Comparison of ENCODE assay signal across 21 cellular contexts in genomic region chr16:12247811-12248210, GRCh38.
"Had no signal": no experiment of that assay in that cellular context is flagged by ENCODE, and none has a peak within 500 bp of the region (broad histone marks: within the 10 kb centered on the region; RNA-seq: fewer than 3 reads in every experiment).

No MANE protein-coding gene starts in this region.

- H3K4me3 Mint-ChIP-seq: activated CD8-positive, alpha-beta T cell treated with anti-CD3 and anti-CD28 coated beads for 36 hours; activated naive CD4-positive, alpha-beta T cell treated with anti-CD3 and anti-CD28 coated beads, Interleukin-2, amount 50 U/mL, for 24 hours; IgD-negative memory B cell; T-helper 1 cell treated with Interleukin-12 subunit alpha and Interleukin-12 subunit beta and Interleukin-4 antibody, amounts not matched to agents 30 μg/mL and 1 μg/mL, for 36 hours had no signal

- H3K27ac ChIP-seq: body of pancreas, PC-9 had no signal

- H2AFZ ChIP-seq: PC-9 had no signal

- H3K4me3 ChIP-seq: body of pancreas, PC-9 had no signal

- H3K9me3 ChIP-seq: body of pancreas had no signal

- H3K4me2 ChIP-seq: PC-9 had no signal

- H3K27me3 ChIP-seq: body of pancreas had no signal

- H3K27ac Mint-ChIP-seq: activated CD8-positive, alpha-beta T cell treated with anti-CD3 and anti-CD28 coated beads for 36 hours; activated naive CD4-positive, alpha-beta T cell treated with anti-CD3 and anti-CD28 coated beads, Interleukin-2, amount 50 U/mL, for 24 hours; T-helper 1 cell treated with Interleukin-12 subunit alpha and Interleukin-12 subunit beta and Interleukin-4 antibody, amounts not matched to agents 30 μg/mL and 1 μg/mL, for 36 hours had no signal

- H3K9me3 Mint-ChIP-seq: activated CD8-positive, alpha-beta T cell treated with anti-CD3 and anti-CD28 coated beads for 36 hours; activated naive CD4-positive, alpha-beta T cell treated with anti-CD3 and anti-CD28 coated beads, Interleukin-2, amount 50 U/mL, for 24 hours; IgD-negative memory B cell; T-helper 1 cell treated with Interleukin-12 subunit alpha and Interleukin-12 subunit beta and Interleukin-4 antibody, amounts not matched to agents 30 μg/mL and 1 μg/mL, for 36 hours had no signal

- ATAC-seq: activated CD4-positive, CD25-positive, alpha-beta regulatory T cell treated with anti-CD3 and anti-CD28 coated beads, Interleukin-2, amount 50 U/mL, for 24 hours; activated CD8-positive, alpha-beta T cell treated with anti-CD3 and anti-CD28 coated beads for 36 hours; body of pancreas had no signal

- DNase-seq: activated CD4-positive, alpha-beta T cell treated with anti-CD3 and anti-CD28 coated beads for 4 hours; activated CD8-positive, alpha-beta memory T cell treated with anti-CD3 and anti-CD28 coated beads, Interleukin-2, amount 50 U/mL, for 4 hours; activated CD8-positive, alpha-beta T cell treated with anti-CD3 and anti-CD28 coated beads for 36 hours; activated effector memory CD4-positive, alpha-beta T cell treated with Interleukin-2 at 50 U/mL for 16 hours; activated naive CD4-positive, alpha-beta T cell; aorta; body of pancreas; KG1; MV-4-11; NCI-H1092 treated with DMSO at 0.1 percent for 48 hours; NCI-H1436; NCI-H1694 treated with DMSO at 0.1 percent for 48 hours; NCI-H2029 treated with DMSO at 0.1 percent for 48 hours; NCI-H510A treated with DMSO at 0.1 percent for 48 hours; NCI-H69; PC-9; SHP77 treated with DMSO at 0.1 percent for 48 hours had no signal

- H3K27me3 Mint-ChIP-seq: activated CD8-positive, alpha-beta T cell treated with anti-CD3 and anti-CD28 coated beads for 36 hours; activated naive CD4-positive, alpha-beta T cell treated with anti-CD3 and anti-CD28 coated beads, Interleukin-2, amount 50 U/mL, for 24 hours; IgD-negative memory B cell had no signal
